In genomic region chr3:82208002-82208710, GRCh38 we compare ENCODE assay signal across 19 cellular contexts.
"Had no signal": no experiment of that assay in that cellular context is flagged by ENCODE, and none has a peak within 500 bp of the region (broad histone marks: within the 10 kb centered on the region; RNA-seq: fewer than 3 reads in every experiment).

No MANE protein-coding gene starts in this region.

- H3K4me1 ChIP-seq: esophagus muscularis mucosa, heart right ventricle, neural progenitor cell, right lobe of liver, uterus had no signal

- DNase-seq: activated CD4-positive, alpha-beta memory T cell treated with anti-CD3 and anti-CD28 coated beads, Interleukin-2, amount 10 ng/mL, durations not matched to agents 7 days and 5 days; activated CD4-positive, alpha-beta T cell treated with anti-CD3 and anti-CD28 coated beads, Interleukin-2, amount 10 ng/mL, durations not matched to agents 7 days and 5 days; activated CD4-positive, CD25-positive, alpha-beta regulatory T cell treated with anti-CD3 and anti-CD28 coated beads, Interleukin-2, amount 50 U/mL, for 72 hours; activated naive CD8-positive, alpha-beta T cell treated with anti-CD3 and anti-CD28 coated beads, Interleukin-2, amount 50 U/mL, for 24 hours; activated T-cell treated with anti-CD3 and anti-CD28 coated beads, Interleukin-2, amount 50 U/mL, for 4 hours; amygdala; dermis blood vessel endothelial cell; effector CD4-positive, alpha-beta T cell; foreskin melanocyte; heart right ventricle; natural killer cell; right lobe of liver; stimulated activated CD4-positive, alpha-beta T cell treated with anti-CD3 and anti-CD28 coated beads, Interleukin-2, amount 100 ng/mL, for 48 hours; stimulated activated naive CD8-positive, alpha-beta T cell treated with anti-CD3 and anti-CD28 coated beads, Interleukin-15, Interleukin-2, amounts not matched to agents 100 U/mL and 50 U/mL, for 24 hours; T-helper 1 cell; uterus had no signal

- H2AFZ ChIP-seq: neural progenitor cell had no signal

- H3K4me3 ChIP-seq: esophagus muscularis mucosa, heart right ventricle, neural progenitor cell, right lobe of liver, thoracic aorta, uterus had no signal

- H3K4me2 ChIP-seq: neural progenitor cell had no signal

- H3K27ac ChIP-seq: esophagus muscularis mucosa, heart right ventricle, neural progenitor cell, right lobe of liver, thoracic aorta, uterus had no signal

- H3K36me3 ChIP-seq: esophagus muscularis mucosa, heart right ventricle, neural progenitor cell, right lobe of liver, thoracic aorta, uterus had no signal

- H3K27me3 ChIP-seq: esophagus muscularis mucosa, heart right ventricle, neural progenitor cell, right lobe of liver, uterus had no signal

- H3K9ac ChIP-seq: neural progenitor cell had no signal

- H3K9me3 ChIP-seq: esophagus muscularis mucosa, heart right ventricle, right lobe of liver, thoracic aorta, uterus had no signal
